In the genomic region with DNA sequence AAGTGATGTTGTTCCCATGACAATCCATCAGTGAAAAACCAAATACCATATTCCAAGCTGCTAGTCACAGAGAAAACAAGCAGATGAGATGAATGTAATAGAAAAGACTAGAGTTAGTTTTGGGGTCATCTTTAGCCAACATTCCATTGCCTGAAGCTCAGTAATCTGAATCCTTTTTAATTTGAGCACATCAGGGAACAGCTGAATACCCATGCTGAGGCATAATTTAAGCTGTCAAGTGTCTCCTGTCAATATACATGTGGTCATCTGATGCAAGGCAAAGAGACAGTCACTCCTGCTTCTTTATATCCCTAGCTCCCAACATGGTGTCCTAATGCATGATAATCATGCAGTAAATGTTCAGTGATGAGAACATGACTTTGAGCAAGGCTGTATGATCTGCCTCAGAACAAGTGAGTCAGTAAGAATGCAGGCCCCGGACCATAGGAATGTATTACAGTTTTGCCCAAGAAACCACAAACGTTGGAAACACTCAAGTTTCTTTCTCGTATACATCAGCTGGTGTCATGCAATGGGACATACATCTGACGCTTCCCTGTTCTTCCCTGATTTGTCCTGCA, we compare ENCODE assay signal across 12 cellular contexts. TPM values are rescaled to one million over a fixed set of nuclear protein-coding genes. Genes with fewer than 3 reads are reported as not detected.
DNase-seq lines count a peak whose midpoint lies in the region; ATAC-seq and TF ChIP-seq lines count a peak whose summit lies in the region.
"Had no signal": no experiment of that assay in that cellular context is flagged by ENCODE, and none has a peak within 500 bp of the region (broad histone marks: within the 10 kb centered on the region; RNA-seq: fewer than 3 reads in every experiment).

No MANE protein-coding gene starts in this region.

- H3K4me3 ChIP-seq in AG10803 (ENCODE audit: low read length) = no peak overlapping the region
- H3K4me3 ChIP-seq in brain microvascular endothelial cell (ENCODE audit: low read depth, low read length) = peak overlapping the region; percentile 27
- no peak overlapping the region for H3K4me3 ChIP-seq in mesendoderm (ENCODE audit: low read length)
- H3K4me3 ChIP-seq in mucosa of descending colon = no peak overlapping the region
- no peak overlapping the region for H3K4me3 ChIP-seq in WERI-Rb-1 (ENCODE audit: low read depth, low read length)

- peak overlapping the region; percentile 28 for H2AK5ac ChIP-seq in mesendoderm (ENCODE audit: low read length)

- H2BK120ac ChIP-seq in mesendoderm (ENCODE audit: low read depth, low read length) = no peak overlapping the region

- TF ChIP-seq CTCF in AG10803 (conservative IDR thresholded peaks at IDR 0.05; ENCODE audit: low read length) (no peak), brain microvascular endothelial cell (IDR thresholded peaks at IDR 0.05; ENCODE audit: low read depth, low read length, missing control alignments) (no peak), mucosa of descending colon (IDR thresholded peaks at IDR 0.05) (no peak), WERI-Rb-1 (IDR thresholded peaks at IDR 0.05; ENCODE audit: low read depth, low read length) (no peak)

- no peak overlapping the region for H3K4ac ChIP-seq in mesendoderm (ENCODE audit: low read depth, low read length)

- no peaks in the 10 kb centered on the region for H3K27me3 ChIP-seq in brain microvascular endothelial cell (replicated peaks)
- H3K27me3 ChIP-seq in mesendoderm (ENCODE audit: insufficient read depth, low read length, poor library complexity) = no peaks in the 10 kb centered on the region
- no peaks in the 10 kb centered on the region for H3K27me3 ChIP-seq in WERI-Rb-1 (ENCODE audit: insufficient read depth, low read depth, severe bottlenecking)

- H4K8ac ChIP-seq in mesendoderm (ENCODE audit: low read depth, low read length) = no peak overlapping the region

- H3K27ac ChIP-seq in brain microvascular endothelial cell (peak overlapping the region; percentile 98), mesendoderm (ENCODE audit: low read depth, low read length) (no peak overlapping the region), WERI-Rb-1 (no peak overlapping the region)

- no peak overlapping the region for H3K9ac ChIP-seq in mesendoderm (ENCODE audit: low read length)

- in situ Hi-C loops in brain microvascular endothelial cell (cut with HindIII; ENCODE audit: low pct_ligation_motif_present, low sequenced_read_pairs) = no loop called here

- H3K4me1 ChIP-seq in mesendoderm (ENCODE audit: control insufficient read depth, low read depth, low read length) (peaks cover 6% of the 10 kb centered on the region), mucosa of descending colon (ENCODE audit: low read depth) (no peaks in the 10 kb centered on the region)

- DNase-seq in AG10803 (ENCODE audit: low read depth) (peak; percentile 98), M059J (ENCODE audit: low read depth) (peak; percentile 96), brain microvascular endothelial cell (peak; percentile 99), mesendoderm (no peak), mucosa of descending colon (no peak), OCI-M1 (lab: John Stamatoyannopoulos, UW) (no peak), WERI-Rb-1 (no peak)
- DNase-seq: activated CD4-positive, alpha-beta T cell treated with anti-CD3 and anti-CD28 coated beads for 36 hours; activated naive CD4-positive, alpha-beta T cell treated with anti-CD3 and anti-CD28 coated beads for 36 hours; endodermal cell; NCI-H1092 had no signal

- H3K79me1 ChIP-seq in mesendoderm (ENCODE audit: low read length) = no peaks in the 10 kb centered on the region

- H3K56ac ChIP-seq in mesendoderm (ENCODE audit: low read length) = no peak overlapping the region

- ATAC-seq in mucosa of descending colon = no peak
- no peak for ATAC-seq in HG03342 (IDR thresholded peaks at IDR 0.05; ENCODE audit: unreplicated experiment)
- ATAC-seq: activated CD4-positive, alpha-beta T cell treated with anti-CD3 and anti-CD28 coated beads for 36 hours had no signal

- no peaks in the 10 kb centered on the region for H3K36me3 ChIP-seq in brain microvascular endothelial cell (replicated peaks)
- no peaks in the 10 kb centered on the region for H3K36me3 ChIP-seq in mesendoderm (ENCODE audit: control insufficient read depth, insufficient read depth, low read length)
- no peaks in the 10 kb centered on the region for H3K36me3 ChIP-seq in mucosa of descending colon (ENCODE audit: low read depth)
- no peaks in the 10 kb centered on the region for H3K36me3 ChIP-seq in WERI-Rb-1

- no peaks in the 10 kb centered on the region for H3K79me2 ChIP-seq in mesendoderm (ENCODE audit: control insufficient read depth, insufficient read depth, low read length)

- no peak overlapping the region for H3K4me2 ChIP-seq in mesendoderm (ENCODE audit: low read length)

- intact Hi-C loops in mucosa of descending colon (cut with DNase I, micrococcal nuclease) = no loop called here

- H3K18ac ChIP-seq in mesendoderm (ENCODE audit: low read length) = no peak overlapping the region

- WGBS in mesendoderm (ENCODE audit: extremely low coverage, insufficient coverage, low lambda C conversion rate) = no CpG with 5 or more reads among the region's 4 CpGs

- H3K23ac ChIP-seq in mesendoderm (ENCODE audit: low read length) = no peak overlapping the region

- no peak overlapping the region for H4K5ac ChIP-seq in mesendoderm (ENCODE audit: low read length)

- H2BK5ac ChIP-seq in mesendoderm (ENCODE audit: low read length) = no peak overlapping the region

- no peak overlapping the region for H2BK15ac ChIP-seq in mesendoderm (replicated peaks; ENCODE audit: low read depth)

- no peaks in the 10 kb centered on the region for H3K9me3 ChIP-seq in mucosa of descending colon
- no peaks in the 10 kb centered on the region for H3K9me3 ChIP-seq in WERI-Rb-1 (ENCODE audit: severe bottlenecking)

RNA-seq across cellular contexts. Expression of a gene that starts 48.0 kb away (rescaled TPM):
- total RNA-seq in M059J (2014; rRNA removed; shearing (Covaris generic)) = 7.0 and 17.6 TPM in 2 replicates
- polyA plus RNA-seq in mesendoderm (2013, experiment 1 of 2) = 0.04 TPM
- 0.07 TPM for polyA plus RNA-seq in mesendoderm (2013, experiment 2 of 2)
- 1 to 10 TPM in 1 of 3 donors, under 1 TPM in 1, not detected in 1; 0.94 to 1.4 TPM for total RNA-seq in mucosa of descending colon
- total RNA-seq: activated CD4-positive, alpha-beta T cell treated with anti-CD3 and anti-CD28 coated beads for 36 hours; activated naive CD4-positive, alpha-beta T cell treated with anti-CD3 and anti-CD28 coated beads for 36 hours had no signal

Comparison
In these comparisons a context has a peak if more than half of its experiments do, and no peak if none do; other contexts are left out.
1. DNase-seq: peak in AG10803 (single experiment), M059J (single experiment) and brain microvascular endothelial cell (single experiment); none in mesendoderm (single experiment), mucosa of descending colon (0 of 3), OCI-M1 (single experiment) and WERI-Rb-1 (single experiment).